In genomic region chr6:134523051-134523450, GRCh38 we compare ENCODE assay signal across 14 cellular contexts.
A peak's percentile ranks its signal among the peaks of the same experiment; 100 is the strongest.
DNase-seq lines count a peak whose midpoint lies in the region; ATAC-seq, FAIRE-seq and TF ChIP-seq lines count a peak whose summit lies in the region.
"Had no signal": no experiment of that assay in that cellular context is flagged by ENCODE, and none has a peak within 500 bp of the region (broad histone marks: within the 10 kb centered on the region; RNA-seq: fewer than 3 reads in every experiment).

No MANE protein-coding gene starts in this region.

- no peak for TF ChIP-seq POLR2A in HepG2 (IDR thresholded peaks at IDR 0.05; ENCODE audit: insufficient read depth in 1 of 2, low read depth in 2 of 2, low read length in 2 of 2)
- no peak for TF ChIP-seq POLR2A in thyroid gland (IDR thresholded peaks at IDR 0.05)
- TF ChIP-seq POLR2A in vagina (IDR thresholded peaks at IDR 0.05) = no peak

- no peak overlapping the region for H3K9ac ChIP-seq in HepG2 (ENCODE audit: insufficient read depth, low read depth, low read length)

- peak overlapping the region; percentile 13 for H3K27ac Mint-ChIP-seq in activated T-helper 17 cell treated with anti-CD3 and anti-CD28 coated beads, Interleukin-2, amount 50 U/mL, for 72 hours
- peak overlapping the region in 7 of 10 donors; percentile 15 to 96 (median 83) for H3K27ac Mint-ChIP-seq in naive thymus-derived CD8-positive, alpha-beta T cell
- H3K27ac Mint-ChIP-seq: CD14-positive monocyte had no signal

- CTCF ChIA-PET in HepG2 (lab: Yijun Ruan, JAX; ENCODE audit: low intra/inter-chr PET ratio, low total read pairs) = no interaction called here

- no peak overlapping the region for H3K4me2 ChIP-seq in HepG2 (ENCODE audit: low read depth, low read length)

- POLR2A ChIA-PET in HepG2 (lab: Yijun Ruan, JAX) = no interaction called here
- POLR2A ChIA-PET in naive thymus-derived CD8-positive, alpha-beta T cell (lab: Charles Lee) = interaction anchor here (2.3 kb wide), 1 partner anchor 345 kb away, joined by 7 read pairs; no protein-coding TSS in a partner anchor

- H3K27ac ChIP-seq in HepG2 (ENCODE audit: extremely low read length, insufficient read depth, low read length) (no peak overlapping the region), thyroid gland (peak overlapping the region in 2 of 3 donors; percentile 62 to 64), vagina (no peak overlapping the region)

- H2AFZ ChIP-seq in HepG2 (ENCODE audit: low read length) = no peak overlapping the region

- H3K27me3 ChIP-seq in HepG2 (ENCODE audit: control insufficient read depth in 1 of 2, insufficient read depth in 2 of 2, low read length in 2 of 2) (peaks cover 0 to 9% of the 10 kb centered on the region in 2 experiments; a peak in 1 of 5 replicates), thyroid gland (no peaks in the 10 kb centered on the region), vagina (no peaks in the 10 kb centered on the region)

- TF ChIP-seq EP300 in HepG2 (IDR thresholded peaks at IDR 0.05; ENCODE audit: low read depth in 2 of 2, low read length in 2 of 2) (no peak), HepG2 (CRISPR knock-in tag; IDR thresholded peaks at IDR 0.05; ENCODE audit: borderline replicate concordance) (no peak)

- peaks cover 9% of the 10 kb centered on the region for H3K4me1 Mint-ChIP-seq in activated T-helper 17 cell treated with anti-CD3 and anti-CD28 coated beads, Interleukin-2, amount 50 U/mL, for 72 hours
- H3K4me1 Mint-ChIP-seq in naive thymus-derived CD8-positive, alpha-beta T cell = peaks cover 20 to 64% (median 48%) of the 10 kb centered on the region in 4 donors

- DNase-seq in HepG2 (ENCODE audit: low spot score) (no peak), thyroid gland (no peak), T-helper 2 cell (no peak), vagina (ENCODE audit: extremely low spot score in 2 of 2) (no peak)
- DNase-seq in naive thymus-derived CD8-positive, alpha-beta T cell = no peak
- no peak for DNase-seq in activated naive CD4-positive, alpha-beta T cell treated with Interleukin-2 at 50 U/mL for 16 hours
- DNase-seq: Caco-2, DMS53, GF-D8 had no signal

- H3K4me3 ChIP-seq in HepG2 (replicated peaks in 1 of 3; ENCODE audit: insufficient read depth in 1 of 3, low read depth in 2 of 3, low read length in 3 of 3) (no peak overlapping the region), thyroid gland (replicated peaks in 1 of 3) (no peak overlapping the region), vagina (no peak overlapping the region)
- H3K4me3 ChIP-seq: HAP-1 had no signal

- 13% methylated on average over 1 of the region's 1 CpG for WGBS in HepG2 (ENCODE audit: low lambda C conversion rate)
- 89 to 92% methylated on average over 1 of the region's 1 CpG for WGBS in thyroid gland, 2 donors

- no peak overlapping the region for H3K4me3 Mint-ChIP-seq in activated T-helper 17 cell treated with anti-CD3 and anti-CD28 coated beads, Interleukin-2, amount 50 U/mL, for 72 hours
- H3K4me3 Mint-ChIP-seq in naive thymus-derived CD8-positive, alpha-beta T cell = peak overlapping the region in 1 of 10 donors; percentile 37
- H3K4me3 Mint-ChIP-seq: CD14-positive monocyte had no signal

- no peak for ATAC-seq in activated T-helper 17 cell treated with anti-CD3 and anti-CD28 coated beads, Interleukin-2, amount 50 U/mL, for 72 hours (replicated peaks)
- peak; percentile 38; the same call in 1 of the 3 replicates for ATAC-seq in HepG2
- no peak for ATAC-seq in naive thymus-derived CD8-positive, alpha-beta T cell

- no peaks in the 10 kb centered on the region for H3K9me3 Mint-ChIP-seq in activated T-helper 17 cell treated with anti-CD3 and anti-CD28 coated beads, Interleukin-2, amount 50 U/mL, for 72 hours
- no peaks in the 10 kb centered on the region for H3K9me3 Mint-ChIP-seq in naive thymus-derived CD8-positive, alpha-beta T cell
- H3K9me3 Mint-ChIP-seq: CD14-positive monocyte; CD8-positive, alpha-beta memory T cell had no signal

- no peaks in the 10 kb centered on the region for H3K36me3 ChIP-seq in HepG2 (replicated peaks in 1 of 2; ENCODE audit: control insufficient read depth in 1 of 2, insufficient read depth in 2 of 2, low read length in 2 of 2)
- H3K36me3 ChIP-seq in thyroid gland = no peaks in the 10 kb centered on the region
- no peaks in the 10 kb centered on the region for H3K36me3 ChIP-seq in vagina
- H3K36me3 ChIP-seq: HAP-1 had no signal

- H3K36me3 Mint-ChIP-seq in activated T-helper 17 cell treated with anti-CD3 and anti-CD28 coated beads, Interleukin-2, amount 50 U/mL, for 72 hours (ENCODE audit: low read depth) = no peaks in the 10 kb centered on the region
- no peaks in the 10 kb centered on the region for H3K36me3 Mint-ChIP-seq in naive thymus-derived CD8-positive, alpha-beta T cell
- H3K36me3 Mint-ChIP-seq: CD8-positive, alpha-beta memory T cell had no signal

- peaks cover 6% of the 10 kb centered on the region for H3K4me1 ChIP-seq in HepG2 (ENCODE audit: insufficient read depth, low read length)
- H3K4me1 ChIP-seq in thyroid gland = peaks cover 52 to 71% of the 10 kb centered on the region in 2 donors
- H3K4me1 ChIP-seq in vagina = peaks cover 21% of the 10 kb centered on the region
- H3K4me1 ChIP-seq: Caco-2 had no signal

- intact Hi-C loops in HepG2 (cut with micrococcal nuclease; ENCODE audit: unreplicated experiment) (no loop called here), thyroid gland (cut with DNase I) (loop anchor here (10.0 kb wide), 1 partner anchor 112 kb away; no protein-coding TSS in a partner anchor), vagina (cut with DNase I) (no loop called here)

- H3K9me3 ChIP-seq in HepG2 (ENCODE audit: low read length) (no peaks in the 10 kb centered on the region), thyroid gland (no peaks in the 10 kb centered on the region), vagina (no peaks in the 10 kb centered on the region)
- H3K9me3 ChIP-seq: Caco-2, HAP-1 had no signal

- no peak for TF ChIP-seq RAD21 in HepG2 (CRISPR knock-in tag; IDR thresholded peaks at IDR 0.05)

- H3K79me2 ChIP-seq in HepG2 (ENCODE audit: insufficient read depth, low read length) = no peaks in the 10 kb centered on the region

- no TSS peak for BruUV-seq in HepG2 (replicated peaks; lab: Mats Ljungman, UMichigan)

- no peak for FAIRE-seq in HepG2 (lab: Jason Lieb, UNC)
- FAIRE-seq: H1 had no signal

- in situ Hi-C loops in HepG2 (cut with HindIII; ENCODE audit: extremely low pct_ligation_motif_present, low pct_unique_long_range_greater_than_20kb) = no loop called here

- H3K27me3 Mint-ChIP-seq in activated T-helper 17 cell treated with anti-CD3 and anti-CD28 coated beads, Interleukin-2, amount 50 U/mL, for 72 hours = no peaks in the 10 kb centered on the region
- H3K27me3 Mint-ChIP-seq in naive thymus-derived CD8-positive, alpha-beta T cell = peaks cover 0 to 2% (median 0%) of the 10 kb centered on the region in 5 donors

- H4K20me1 ChIP-seq in HepG2 (ENCODE audit: insufficient read depth, low read length) = no peaks in the 10 kb centered on the region

- TF ChIP-seq CTCF in HepG2 (CRISPR knock-in tag; IDR thresholded peaks at IDR 0.05) (no peak), thyroid gland (IDR thresholded peaks at IDR 0.05) (no peak), vagina (IDR thresholded peaks at IDR 0.05) (no peak)

TF ChIP-seq in HepG2, 621 proteins besides CTCF, POLR2A, EP300 and RAD21:
- TF ChIP-seq FOXP1 (IDR thresholded peaks at IDR 0.05) (no peak), FOXP1 (CRISPR knock-in tag; IDR thresholded peaks at IDR 0.05) (no peak), ZNF883 (CRISPR knock-in tag; IDR thresholded peaks at IDR 0.05; ENCODE audit: not compliant biosample characterization) (no peak), RFXAP (CRISPR knock-in tag; IDR thresholded peaks at IDR 0.05; ENCODE audit: borderline replicate concordance) (no peak)
TF ChIP-seq in HepG2: peak in this region for 0.

Comparison
In these comparisons a context has a peak if more than half of its experiments do, and no peak if none do; other contexts are left out.
1. H3K27ac ChIP-seq: peak in thyroid gland (2 of 3); none in HepG2 (single experiment) and vagina (single experiment).